Comparison of ENCODE assay signal across 3 cellular contexts in the genomic region with DNA sequence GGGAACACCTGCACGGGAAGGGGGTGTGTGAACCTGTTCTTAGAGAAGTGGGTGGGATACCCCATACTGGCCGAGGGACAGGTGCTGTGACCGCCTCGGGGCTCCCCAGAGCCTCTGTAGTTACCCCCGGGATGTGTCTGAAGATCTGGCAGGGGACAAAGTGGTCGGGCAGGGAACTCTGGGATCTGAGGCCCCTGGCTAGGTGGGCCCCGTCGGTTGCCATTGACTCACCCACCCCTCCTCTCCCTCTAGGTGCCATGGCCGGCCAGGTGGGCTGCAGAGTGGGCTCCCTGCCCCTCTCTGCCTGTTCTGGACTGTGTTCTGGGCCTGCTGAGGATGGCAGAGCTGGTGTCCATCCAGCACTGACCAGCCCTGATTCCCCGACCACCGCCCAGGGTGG.
A peak's percentile ranks its signal among the peaks of the same experiment; 100 is the strongest.
TF ChIP-seq lines count a peak whose summit lies in the region.

No MANE protein-coding gene starts in this region.

TF ChIP-seq in A549, 52 proteins besides CTCF, POLR2A, EP300 and RAD21:
- TF ChIP-seq RNF2 (IDR thresholded peaks at IDR 0.05; ENCODE audit: borderline replicate concordance, low read depth) (no peak), NR3C1 (IDR thresholded peaks at IDR 0.05) (no peak), SREBF2 (IDR thresholded peaks at IDR 0.05) (no peak), HEYL (CRISPR knock-in tag; IDR thresholded peaks at IDR 0.05) (no peak), HOXA7 (CRISPR knock-in tag; IDR thresholded peaks at IDR 0.05) (no peak)

TF ChIP-seq in HEK293, 187 proteins besides CTCF, POLR2A, EP300 and RAD21:
- TF ChIP-seq, protein P1, sequence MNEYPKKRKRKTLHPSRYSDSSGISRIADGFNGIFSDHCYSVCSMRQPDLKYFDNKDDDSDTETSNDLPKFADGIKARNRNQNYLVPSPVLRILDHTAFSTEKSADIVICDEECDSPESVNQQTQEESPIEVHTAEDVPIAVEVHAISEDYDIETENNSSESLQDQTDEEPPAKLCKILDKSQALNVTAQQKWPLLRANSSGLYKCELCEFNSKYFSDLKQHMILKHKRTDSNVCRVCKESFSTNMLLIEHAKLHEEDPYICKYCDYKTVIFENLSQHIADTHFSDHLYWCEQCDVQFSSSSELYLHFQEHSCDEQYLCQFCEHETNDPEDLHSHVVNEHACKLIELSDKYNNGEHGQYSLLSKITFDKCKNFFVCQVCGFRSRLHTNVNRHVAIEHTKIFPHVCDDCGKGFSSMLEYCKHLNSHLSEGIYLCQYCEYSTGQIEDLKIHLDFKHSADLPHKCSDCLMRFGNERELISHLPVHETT (tag by site-specific recombination; IDR thresholded peaks at IDR 0.05): no peak
- TF ChIP-seq, protein P2, sequence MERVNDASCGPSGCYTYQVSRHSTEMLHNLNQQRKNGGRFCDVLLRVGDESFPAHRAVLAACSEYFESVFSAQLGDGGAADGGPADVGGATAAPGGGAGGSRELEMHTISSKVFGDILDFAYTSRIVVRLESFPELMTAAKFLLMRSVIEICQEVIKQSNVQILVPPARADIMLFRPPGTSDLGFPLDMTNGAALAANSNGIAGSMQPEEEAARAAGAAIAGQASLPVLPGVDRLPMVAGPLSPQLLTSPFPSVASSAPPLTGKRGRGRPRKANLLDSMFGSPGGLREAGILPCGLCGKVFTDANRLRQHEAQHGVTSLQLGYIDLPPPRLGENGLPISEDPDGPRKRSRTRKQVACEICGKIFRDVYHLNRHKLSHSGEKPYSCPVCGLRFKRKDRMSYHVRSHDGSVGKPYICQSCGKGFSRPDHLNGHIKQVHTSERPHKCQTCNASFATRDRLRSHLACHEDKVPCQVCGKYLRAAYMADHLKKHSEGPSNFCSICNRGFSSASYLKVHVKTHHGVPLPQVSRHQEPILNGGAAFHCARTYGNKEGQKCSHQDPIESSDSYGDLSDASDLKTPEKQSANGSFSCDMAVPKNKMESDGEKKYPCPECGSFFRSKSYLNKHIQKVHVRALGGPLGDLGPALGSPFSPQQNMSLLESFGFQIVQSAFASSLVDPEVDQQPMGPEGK (tag by site-specific recombination; IDR thresholded peaks at IDR 0.05): no peak
- no peak for TF ChIP-seq ZNF623 (tag by site-specific recombination; IDR thresholded peaks at IDR 0.05)
- TF ChIP-seq, protein P3, sequence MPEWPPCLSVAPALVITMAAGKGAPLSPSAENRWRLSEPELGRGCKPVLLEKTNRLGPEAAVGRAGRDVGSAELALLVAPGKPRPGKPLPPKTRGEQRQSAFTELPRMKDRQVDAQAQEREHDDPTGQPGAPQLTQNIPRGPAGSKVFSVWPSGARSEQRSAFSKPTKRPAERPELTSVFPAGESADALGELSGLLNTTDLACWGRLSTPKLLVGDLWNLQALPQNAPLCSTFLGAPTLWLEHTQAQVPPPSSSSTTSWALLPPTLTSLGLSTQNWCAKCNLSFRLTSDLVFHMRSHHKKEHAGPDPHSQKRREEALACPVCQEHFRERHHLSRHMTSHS (tag by site-specific recombination; IDR thresholded peaks at IDR 0.05): no peak
- TF ChIP-seq, protein P4, sequence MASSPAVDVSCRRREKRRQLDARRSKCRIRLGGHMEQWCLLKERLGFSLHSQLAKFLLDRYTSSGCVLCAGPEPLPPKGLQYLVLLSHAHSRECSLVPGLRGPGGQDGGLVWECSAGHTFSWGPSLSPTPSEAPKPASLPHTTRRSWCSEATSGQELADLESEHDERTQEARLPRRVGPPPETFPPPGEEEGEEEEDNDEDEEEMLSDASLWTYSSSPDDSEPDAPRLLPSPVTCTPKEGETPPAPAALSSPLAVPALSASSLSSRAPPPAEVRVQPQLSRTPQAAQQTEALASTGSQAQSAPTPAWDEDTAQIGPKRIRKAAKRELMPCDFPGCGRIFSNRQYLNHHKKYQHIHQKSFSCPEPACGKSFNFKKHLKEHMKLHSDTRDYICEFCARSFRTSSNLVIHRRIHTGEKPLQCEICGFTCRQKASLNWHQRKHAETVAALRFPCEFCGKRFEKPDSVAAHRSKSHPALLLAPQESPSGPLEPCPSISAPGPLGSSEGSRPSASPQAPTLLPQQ (tag by site-specific recombination; IDR thresholded peaks at IDR 0.05): peak; percentile 74
- peak; percentile 87 for TF ChIP-seq ZFP69B (tag by site-specific recombination; IDR thresholded peaks at IDR 0.05)

TF ChIP-seq in H1, 55 proteins besides CTCF, POLR2A, EP300 and RAD21:
- no peak for TF ChIP-seq SRF (IDR thresholded peaks at IDR 0.05; ENCODE audit: low read depth, low read length)
- TF ChIP-seq KDM5A (IDR thresholded peaks at IDR 0.05; ENCODE audit: low read length): no peak
- no peak for TF ChIP-seq ASH2L (IDR thresholded peaks at IDR 0.05; ENCODE audit: low read length)
- no peak for TF ChIP-seq EGR1 (IDR thresholded peaks at IDR 0.05; ENCODE audit: borderline replicate concordance, low read depth, low read length)
- no peak for TF ChIP-seq RXRA (IDR thresholded peaks at IDR 0.05; ENCODE audit: insufficient read depth, low read depth, low read length)
- no peak for TF ChIP-seq CBX5 (IDR thresholded peaks at IDR 0.05; ENCODE audit: low read depth, low read length)
- no peak for TF ChIP-seq SP2 (IDR thresholded peaks at IDR 0.05; ENCODE audit: low read length)
- no peak for TF ChIP-seq PHF8 (conservative IDR thresholded peaks at IDR 0.05; ENCODE audit: low read depth, low read length)
- no peak for TF ChIP-seq SP4 (IDR thresholded peaks at IDR 0.05; ENCODE audit: low read length)
- TF ChIP-seq POU5F1 (IDR thresholded peaks at IDR 0.05; ENCODE audit: low read depth, low read length): no peak
- no peak for TF ChIP-seq CBX8 (IDR thresholded peaks at IDR 0.05; ENCODE audit: borderline replicate concordance, low read depth, low read length)
- no peak for TF ChIP-seq ZNF274 (IDR thresholded peaks at IDR 0.05; ENCODE audit: borderline replicate concordance, extremely low read depth, low read length)
- TF ChIP-seq CEBPB (IDR thresholded peaks at IDR 0.05; ENCODE audit: low read depth, low read length): no peak
- TF ChIP-seq RFX5 (IDR thresholded peaks at IDR 0.05; ENCODE audit: borderline replicate concordance, low read depth, low read length): no peak
- TF ChIP-seq TCF12 (IDR thresholded peaks at IDR 0.05; ENCODE audit: low read depth, low read length): no peak
- TF ChIP-seq GTF2F1 (IDR thresholded peaks at IDR 0.05; ENCODE audit: borderline replicate concordance, low read depth, low read length): no peak
